In genomic region chr9:84969736-84970135, GRCh38 we compare ENCODE assay signal across 22 cellular contexts.
"Had no signal": no experiment of that assay in that cellular context is flagged by ENCODE, and none has a peak within 500 bp of the region (broad histone marks: within the 10 kb centered on the region; RNA-seq: fewer than 3 reads in every experiment).

No MANE protein-coding gene starts in this region.

- FAIRE-seq: endometrium had no signal

- H3K27me3 ChIP-seq: ovary, sigmoid colon, spleen, thyroid gland had no signal

- H3K36me3 ChIP-seq: gastroesophageal sphincter, heart left ventricle, ovary, sigmoid colon, spleen, thyroid gland had no signal

- ATAC-seq: effector memory CD8-positive, alpha-beta T cell; gastroesophageal sphincter; heart left ventricle; left lobe of liver; naive thymus-derived CD8-positive, alpha-beta T cell; psoas muscle; right cardiac atrium; stimulated activated naive B cell treated with anti-CD40 and anti-IgM and Interleukin-4, amounts not matched to agents 10 μg/mL and 1 μg/mL and 100 μg/mL, for 72 hours; stimulated activated naive CD8-positive, alpha-beta T cell treated with anti-CD3 and anti-CD28 coated beads, Interleukin-15, amount 100 ng/mL, for 72 hours had no signal

- DNase-seq: cortex of kidney; effector memory CD8-positive, alpha-beta T cell; heart left ventricle; hippocampal formation; immature natural killer cell; islet precursor cell; naive thymus-derived CD8-positive, alpha-beta T cell; nephron progenitor cell; nucleus accumbens; ovary; posterior cingulate gyrus; psoas muscle; right cardiac atrium; sigmoid colon; spleen; stimulated activated naive B cell treated with anti-CD40 and anti-IgM and Interleukin-4, amounts not matched to agents 10 μg/mL and 1 μg/mL and 100 μg/mL, for 72 hours; stimulated activated naive CD8-positive, alpha-beta T cell treated with anti-CD3 and anti-CD28 coated beads, Interleukin-15, amount 100 ng/mL, for 72 hours; thyroid gland had no signal

- H3K27ac ChIP-seq: gastroesophageal sphincter, heart left ventricle, ovary, psoas muscle, sigmoid colon, spleen, thyroid gland had no signal

- H3K4me3 ChIP-seq: gastroesophageal sphincter, heart left ventricle, lung, ovary, psoas muscle, sigmoid colon, spleen, thyroid gland had no signal

- H3K4me1 ChIP-seq: gastroesophageal sphincter, heart left ventricle, psoas muscle, sigmoid colon, spleen, thyroid gland had no signal

- H3K9me3 ChIP-seq: gastroesophageal sphincter, heart left ventricle, ovary, psoas muscle, sigmoid colon, spleen, thyroid gland had no signal
